ENCODE assay signal across 1 cellular context in genomic region chr19:44722131-44723121, GRCh38.
TF ChIP-seq lines count a peak whose summit lies in the region.

No MANE protein-coding gene starts in this region.

TF ChIP-seq in IMR-90, 13 proteins besides CTCF, POLR2A, EP300 and RAD21 (continued from another document):
- TF ChIP-seq ELK1 (IDR thresholded peaks at IDR 0.05; ENCODE audit: borderline replicate concordance, low read depth, low read length) = no peak
- no peak for TF ChIP-seq MXI1 (IDR thresholded peaks at IDR 0.05; ENCODE audit: borderline replicate concordance, low read depth, low read length)
- TF ChIP-seq NFE2L2 (IDR thresholded peaks at IDR 0.05; ENCODE audit: low read depth, low read length) = no peak
